In the genomic region with DNA sequence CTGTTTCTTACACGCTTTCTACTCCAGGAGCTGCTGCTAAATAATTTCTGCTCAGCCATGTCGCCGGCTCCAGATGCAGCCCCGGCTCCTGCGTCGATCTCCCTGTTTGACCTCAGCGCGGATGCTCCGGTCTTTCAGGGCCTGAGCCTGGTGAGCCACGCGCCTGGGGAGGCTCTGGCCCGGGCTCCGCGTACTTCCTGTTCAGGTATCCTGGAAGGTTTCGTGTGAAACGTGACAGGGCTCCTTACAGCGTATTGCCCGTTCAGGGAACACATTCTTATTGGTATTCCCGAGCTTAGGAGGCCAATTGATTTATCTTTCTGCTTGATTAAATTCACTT, we compare ENCODE assay signal across 1 cellular context.
TF ChIP-seq lines count a peak whose summit lies in the region.

No MANE protein-coding gene starts in this region.

TF ChIP-seq in IMR-90, 13 proteins besides CTCF, POLR2A, EP300 and RAD21:
- TF ChIP-seq BHLHE40 (IDR thresholded peaks at IDR 0.05; ENCODE audit: low read depth, low read length) = peak; percentile 46; the same call in 1 of the 2 replicates
- TF ChIP-seq SMC3 (IDR thresholded peaks at IDR 0.05; ENCODE audit: low read depth, low read length) = 0 out of 2 replicates have a peak, but pooled peaks have one; percentile 6
- TF ChIP-seq MAFK (IDR thresholded peaks at IDR 0.05; ENCODE audit: low read depth, low read length) = no peak
- TF ChIP-seq RFX5 (IDR thresholded peaks at IDR 0.05; ENCODE audit: low read depth, low read length) = no peak
- no peak for TF ChIP-seq MAZ (IDR thresholded peaks at IDR 0.05; ENCODE audit: borderline replicate concordance, low read depth, low read length)
- TF ChIP-seq MXI1 (IDR thresholded peaks at IDR 0.05; ENCODE audit: borderline replicate concordance, low read depth, low read length) = peak; percentile 62; the same call in 1 of the 2 replicates
- TF ChIP-seq NFE2L2 (IDR thresholded peaks at IDR 0.05; ENCODE audit: low read depth, low read length) = no peak
